17 cellular contexts compared by ENCODE assay signal in genomic region chr11:46105134-46105628, GRCh38. TPM values are rescaled to one million over a fixed set of nuclear protein-coding genes. Genes with fewer than 3 reads are reported as not detected.
A peak's percentile ranks its signal among the peaks of the same experiment; 100 is the strongest.
DNase-seq lines count a peak whose midpoint lies in the region; ATAC-seq, FAIRE-seq and TF ChIP-seq lines count a peak whose summit lies in the region.
"Had no signal": no experiment of that assay in that cellular context is flagged by ENCODE, and none has a peak within 500 bp of the region (broad histone marks: within the 10 kb centered on the region; RNA-seq: fewer than 3 reads in every experiment).

No MANE protein-coding gene starts in this region.

- CTCF ChIA-PET in SK-N-SH (lab: Yijun Ruan, JAX): interaction anchor here (0.9 to 1.6 kb wide), 2 partner anchors 13 to 29 kb away, joined by 3 to 7 read pairs; no protein-coding TSS in a partner anchor

- H3K27ac ChIP-seq in GM23338 (ENCODE audit: low read depth): no peak overlapping the region
- H3K27ac ChIP-seq in SK-N-SH (ENCODE audit: low read depth in 2 of 2, low read length in 1 of 2): peak overlapping the region in 1 of 2 experiments; percentile 60; a peak in 2 of 4 replicates
- no peak overlapping the region for H3K27ac ChIP-seq in hepatocyte
- H3K27ac ChIP-seq in stomach: no peak overlapping the region
- H3K27ac ChIP-seq in small intestine (ENCODE audit: low read depth in 1 of 2, low read length in 1 of 2): no peak overlapping the region
- no peak overlapping the region for H3K27ac ChIP-seq in esophagus squamous epithelium
- H3K27ac ChIP-seq: parathyroid adenoma had no signal

- TF ChIP-seq RAD21 in SK-N-SH (IDR thresholded peaks at IDR 0.05; ENCODE audit: low read length): no peak; the same call in 1 of the 2 replicates

- no peak overlapping the region for H3K4me3 ChIP-seq in GM23338
- no peak overlapping the region for H3K4me3 ChIP-seq in SK-N-SH (ENCODE audit: low read depth in 2 of 2, low read length in 1 of 2)
- no peak overlapping the region for H3K4me3 ChIP-seq in hepatocyte
- no peak overlapping the region for H3K4me3 ChIP-seq in stomach
- no peak overlapping the region for H3K4me3 ChIP-seq in small intestine (ENCODE audit: low read depth in 1 of 2, low read length in 2 of 2)
- no peak overlapping the region for H3K4me3 ChIP-seq in esophagus squamous epithelium

- H3K4me3 Mint-ChIP-seq in GM23338 (no peak overlapping the region), osteocyte (ENCODE audit: unreplicated experiment) (no peak overlapping the region)

- no peaks in the 10 kb centered on the region for H3K9me3 Mint-ChIP-seq in GM23338
- no peaks in the 10 kb centered on the region for H3K9me3 Mint-ChIP-seq in osteocyte (ENCODE audit: unreplicated experiment)

- H4K20me1 ChIP-seq in GM23338 (replicated peaks; ENCODE audit: insufficient read depth): peaks cover 11% of the 10 kb centered on the region; the same call in 1 of the 2 replicates
- H4K20me1 ChIP-seq in SK-N-SH (ENCODE audit: insufficient read depth): peaks cover 70% of the 10 kb centered on the region
- H4K20me1 ChIP-seq in hepatocyte (ENCODE audit: insufficient read depth, poor library complexity, severe bottlenecking): peaks cover 63% of the 10 kb centered on the region

- H2AFZ ChIP-seq in GM23338 (no peak overlapping the region), SK-N-SH (ENCODE audit: low read depth) (no peak overlapping the region), hepatocyte (no peak overlapping the region)
- H2AFZ ChIP-seq: parathyroid adenoma had no signal

- H3K36me3 ChIP-seq in GM23338 (ENCODE audit: insufficient read depth) (no peaks in the 10 kb centered on the region), SK-N-SH (replicated peaks in 1 of 2; ENCODE audit: control insufficient read depth in 1 of 2, insufficient read depth in 2 of 2, low read length in 1 of 2) (no peaks in the 10 kb centered on the region), hepatocyte (replicated peaks; ENCODE audit: insufficient read depth, low read depth) (no peaks in the 10 kb centered on the region), stomach (no peaks in the 10 kb centered on the region), small intestine (ENCODE audit: control insufficient read depth in 2 of 2, insufficient read depth in 2 of 2, low read length in 2 of 2) (no peaks in the 10 kb centered on the region), esophagus squamous epithelium (no peaks in the 10 kb centered on the region)

- H3K27me3 ChIP-seq in GM23338 (ENCODE audit: insufficient read depth) (no peaks in the 10 kb centered on the region), SK-N-SH (ENCODE audit: insufficient read depth) (no peaks in the 10 kb centered on the region), hepatocyte (no peaks in the 10 kb centered on the region), stomach (no peaks in the 10 kb centered on the region), small intestine (ENCODE audit: control insufficient read depth in 2 of 2, insufficient read depth in 2 of 2, low read length in 2 of 2) (no peaks in the 10 kb centered on the region), esophagus squamous epithelium (no peaks in the 10 kb centered on the region)

- H3F3A ChIP-seq in GM23338 (replicated peaks; ENCODE audit: low read depth) (no peaks in the 10 kb centered on the region), SK-N-SH (replicated peaks; ENCODE audit: insufficient read depth) (peaks cover 7% of the 10 kb centered on the region)

- H3K9me2 ChIP-seq in GM23338 (ENCODE audit: insufficient read depth): no peaks in the 10 kb centered on the region
- no peaks in the 10 kb centered on the region for H3K9me2 ChIP-seq in SK-N-SH
- no peaks in the 10 kb centered on the region for H3K9me2 ChIP-seq in hepatocyte (replicated peaks; ENCODE audit: insufficient read depth)

- H3K4me1 Mint-ChIP-seq in GM23338 (peaks cover 29% of the 10 kb centered on the region), osteocyte (ENCODE audit: unreplicated experiment) (peaks cover 20% of the 10 kb centered on the region)

- no peak for ATAC-seq in GM23338
- ATAC-seq in GM19035 (IDR thresholded peaks at IDR 0.05; ENCODE audit: unreplicated experiment): no peak
- ATAC-seq: left lobe of liver had no signal

- TF ChIP-seq CTCF in GM23338 (conservative IDR thresholded peaks at IDR 0.05; ENCODE audit: low read depth in 2 of 2): no peak
- TF ChIP-seq CTCF in SK-N-SH (IDR thresholded peaks at IDR 0.05): no peak
- TF ChIP-seq CTCF in hepatocyte (IDR thresholded peaks at IDR 0.05; ENCODE audit: poor library complexity): no peak
- TF ChIP-seq CTCF in osteocyte (IDR thresholded peaks at IDR 0.05): no peak
- no peak for TF ChIP-seq CTCF in stomach (IDR thresholded peaks at IDR 0.05)
- no peak for TF ChIP-seq CTCF in esophagus squamous epithelium (IDR thresholded peaks at IDR 0.05)

- DNase-seq in GM23338 (ENCODE audit: low spot score) (no peak), SK-N-SH (peak; percentile 32), hepatocyte (ENCODE audit: low spot score) (no peak), osteocyte (ENCODE audit: extremely low spot score, unreplicated experiment) (no peak), stomach (no peak), small intestine (no peak), esophagus squamous epithelium (lab: John Stamatoyannopoulos, UW) (no peak)
- DNase-seq: activated CD4-positive, alpha-beta T cell treated with anti-CD3 and anti-CD28 coated beads, Interleukin-2, amount 50 U/mL, for 1 hour; activated naive CD4-positive, alpha-beta T cell; Calu3; NCI-H1436; stimulated activated CD4-positive, alpha-beta T cell treated with anti-CD3 and anti-CD28 coated beads, Interleukin-4, amount 100 ng/mL, for 1 hour had no signal

- H3K27ac Mint-ChIP-seq in GM23338: peak overlapping the region; percentile 65
- peak overlapping the region; percentile 20 for H3K27ac Mint-ChIP-seq in osteocyte (ENCODE audit: unreplicated experiment)

- intact Hi-C loops in stomach (cut with DNase I; ENCODE audit: low total_unique reads) (no loop called here), esophagus squamous epithelium (cut with DNase I) (no loop called here)

- TF ChIP-seq EP300 in SK-N-SH (IDR thresholded peaks at IDR 0.05; ENCODE audit: borderline replicate concordance in 1 of 2, low read depth in 1 of 2, low read length in 1 of 2) (peak in 1 of 2 experiments; percentile 52; a peak in 1 of 4 replicates), stomach (IDR thresholded peaks at IDR 0.05) (no peak)

- H3K9me3 ChIP-seq in SK-N-SH (no peaks in the 10 kb centered on the region), hepatocyte (ENCODE audit: low read depth) (no peaks in the 10 kb centered on the region), stomach (no peaks in the 10 kb centered on the region), small intestine (ENCODE audit: control insufficient read depth, low read depth) (no peaks in the 10 kb centered on the region), esophagus squamous epithelium (no peaks in the 10 kb centered on the region)

- FAIRE-seq in small intestine (lab: Jason Lieb, UNC): no peak
- FAIRE-seq: colon, frontal cortex had no signal

- H3K27me3 Mint-ChIP-seq in GM23338 (ENCODE audit: insufficient read depth, low read depth, poor library complexity) (peaks cover 2% of the 10 kb centered on the region), osteocyte (ENCODE audit: unreplicated experiment) (no peaks in the 10 kb centered on the region)

- H3K79me2 ChIP-seq in GM23338 (replicated peaks; ENCODE audit: insufficient read depth) (peaks cover 75% of the 10 kb centered on the region), SK-N-SH (ENCODE audit: insufficient read depth) (peaks cover 96% of the 10 kb centered on the region), hepatocyte (peaks cover 100% of the 10 kb centered on the region)

- no peak for TF ChIP-seq POLR2A in stomach (IDR thresholded peaks at IDR 0.05)
- no peak for TF ChIP-seq POLR2A in esophagus squamous epithelium (IDR thresholded peaks at IDR 0.05)

- H3K4me1 ChIP-seq in GM23338 (ENCODE audit: insufficient read depth) (peaks cover 27% of the 10 kb centered on the region), SK-N-SH (ENCODE audit: control insufficient read depth in 1 of 2, insufficient read depth in 2 of 2, low read depth in 1 of 2, low read length in 1 of 2) (peaks cover 17 to 34% of the 10 kb centered on the region in 2 experiments; a peak in 3 of 4 replicates), hepatocyte (ENCODE audit: insufficient read depth) (no peaks in the 10 kb centered on the region), stomach (peaks cover 25 to 65% (median 45%) of the 10 kb centered on the region in 4 donors), small intestine (ENCODE audit: control insufficient read depth in 2 of 2, insufficient read depth in 1 of 2, low read depth in 1 of 2, low read length in 1 of 2) (peaks cover 0 to 5% of the 10 kb centered on the region in 2 donors), esophagus squamous epithelium (peaks cover 6 to 48% (median 10%) of the 10 kb centered on the region in 3 donors)

- H3K36me3 Mint-ChIP-seq in GM23338 (ENCODE audit: low read depth) (no peaks in the 10 kb centered on the region), osteocyte (ENCODE audit: unreplicated experiment) (peaks cover 3% of the 10 kb centered on the region)

- no peak overlapping the region for H3K9ac ChIP-seq in SK-N-SH
- H3K9ac ChIP-seq: parathyroid adenoma had no signal

- no peak overlapping the region for H3K4me2 ChIP-seq in GM23338
- H3K4me2 ChIP-seq in SK-N-SH: peak overlapping the region; percentile 35; the same call in 1 of the 2 replicates
- H3K4me2 ChIP-seq in hepatocyte: peak overlapping the region; percentile 20

- POLR2A ChIA-PET in SK-N-SH (lab: Yijun Ruan, JAX): interaction anchor here (1.4 kb wide), 1 partner anchor 15 kb away, joined by 6 read pairs; no protein-coding TSS in a partner anchor

- 44% methylated on average over 6 of the region's 6 CpGs for WGBS in SK-N-SH (ENCODE audit: low lambda C conversion rate)
- 53% methylated on average over 6 of the region's 6 CpGs for WGBS in hepatocyte (ENCODE audit: low lambda C conversion rate, missing lambda C conversion rate)
- 48 to 70% (median 55%) methylated on average over 6 of the region's 6 CpGs for WGBS in stomach, 5 donors
- WGBS in small intestine, 3 donors: 57 to 76% (median 75%) methylated on average over 6 of the region's 6 CpGs
- 43 to 54% methylated on average over 5 to 6 of the region's 6 CpGs for WGBS in esophagus squamous epithelium, 2 donors

TF ChIP-seq in GM23338, 12 proteins besides CTCF, POLR2A, EP300 and RAD21 (continues in another document):
- TF ChIP-seq EZH2phosphoT487 (IDR thresholded peaks at IDR 0.05; ENCODE audit: unreplicated experiment): no peak

RNA-seq across cellular contexts. Expression of gene PHF21A, which starts 16.1 kb away (rescaled TPM):
- 14.2 and 23.6 TPM in 2 replicates for total RNA-seq in GM23338 (2014; rRNA removed; shearing (Covaris generic))
- polyA plus RNA-seq in GM23338 (2016; fragmentation: Nextera tagmentation; extraction: Ambion mirVana) (18.7 and 21.7 TPM in 2 replicates), SK-N-SH (2012; rRNA removed) (18.8 and 20.9 TPM in 2 replicates), hepatocyte (20.5 and 24.6 TPM in 2 replicates), stomach (10 to 100 TPM; 10.1 to 15.1 (median 11.9) TPM), small intestine (10 to 100 TPM in 1 of 3 donors, 1 to 10 TPM in 2; 4.9 to 10.5 (median 4.9) TPM)
- polyA plus RNA-seq in SK-N-SH (2012; cell fraction: cytosol; rRNA removed): 14.3 and 16.7 TPM in 2 replicates
- polyA plus RNA-seq in SK-N-SH (2012; cell fraction: nucleus; rRNA removed): 59.1 and 60.8 TPM in 2 replicates
- total RNA-seq in hepatocyte (27.7 and 30.4 TPM in 2 replicates), osteocyte (40.8 and 52.2 TPM in 2 replicates), stomach (10 to 100 TPM in 4 of 5 donors, 1 to 10 TPM in 1; 6.1 to 67.0 (median 22.2) TPM), esophagus squamous epithelium (10 to 100 TPM; 11.2 to 22.3 (median 15.9) TPM)
